In genomic region chrX:103464071-103464773, GRCh38 we compare ENCODE assay signal across 1 cellular context.
TF ChIP-seq lines count a peak whose summit lies in the region.

No MANE protein-coding gene starts in this region.

TF ChIP-seq in HepG2, 621 proteins besides CTCF, POLR2A, EP300 and RAD21 (continued from another document):
- TF ChIP-seq ZNF337 (CRISPR knock-in tag; IDR thresholded peaks at IDR 0.05; ENCODE audit: borderline replicate concordance, low read depth) (no peak), ZMYM2 (CRISPR knock-in tag; IDR thresholded peaks at IDR 0.05) (no peak), HOXA3 (CRISPR knock-in tag; IDR thresholded peaks at IDR 0.05) (no peak), NONO (IDR thresholded peaks at IDR 0.05) (no peak), NONO (CRISPR knock-in tag; conservative IDR thresholded peaks at IDR 0.05) (no peak)
